Comparison of ENCODE assay signal across 11 cellular contexts in genomic region chr16:11744075-11744470, GRCh38. TPM values are rescaled to one million over a fixed set of nuclear protein-coding genes. Genes with fewer than 3 reads are reported as not detected.
DNase-seq lines count a peak whose midpoint lies in the region; ATAC-seq and TF ChIP-seq lines count a peak whose summit lies in the region.
"Had no signal": no experiment of that assay in that cellular context is flagged by ENCODE, and none has a peak within 500 bp of the region (broad histone marks: within the 10 kb centered on the region; RNA-seq: fewer than 3 reads in every experiment).

No MANE protein-coding gene starts in this region.

- no peak overlapping the region for H3K4me3 ChIP-seq in right lobe of liver
- H3K4me3 ChIP-seq in thoracic aorta = no peak overlapping the region

- H3K27me3 Mint-ChIP-seq in activated T-cell treated with anti-CD3 and anti-CD28 coated beads, Interleukin-2, amount 50 U/mL, for 24 hours = no peaks in the 10 kb centered on the region
- no peaks in the 10 kb centered on the region for H3K27me3 Mint-ChIP-seq in activated CD8-positive, alpha-beta T cell treated with anti-CD3 and anti-CD28 coated beads for 36 hours

- peaks cover 38% of the 10 kb centered on the region for H3K36me3 Mint-ChIP-seq in activated T-cell treated with anti-CD3 and anti-CD28 coated beads, Interleukin-2, amount 50 U/mL, for 24 hours (ENCODE audit: low read depth)
- H3K36me3 Mint-ChIP-seq in activated CD8-positive, alpha-beta T cell treated with anti-CD3 and anti-CD28 coated beads for 36 hours (ENCODE audit: low read depth) = peaks cover 23% of the 10 kb centered on the region

- H3K4me1 ChIP-seq in right lobe of liver (peaks cover 0 to 58% (median 21%) of the 10 kb centered on the region in 4 donors), thoracic aorta (ENCODE audit: control insufficient read depth in 1 of 2, low read depth in 2 of 2) (peaks cover 11 to 32% of the 10 kb centered on the region in 2 donors)

- H3K9me3 ChIP-seq in right lobe of liver = no peaks in the 10 kb centered on the region
- no peaks in the 10 kb centered on the region for H3K9me3 ChIP-seq in thoracic aorta
- H3K9me3 ChIP-seq: BLaER1 had no signal

- ATAC-seq in activated CD8-positive, alpha-beta T cell treated with anti-CD3 and anti-CD28 coated beads for 36 hours = no peak
- ATAC-seq in right lobe of liver (no peak), thoracic aorta (ENCODE audit: insufficient number of reproducible peaks, low FRiP score, low read depth) (no peak), GM19452 (IDR thresholded peaks at IDR 0.05; ENCODE audit: unreplicated experiment) (no peak)
- ATAC-seq: SK-N-SH treated with all-trans-retinoic acid at 6 μM for 48 hours had no signal

- DNase-seq in activated T-cell treated with anti-CD3 and anti-CD28 coated beads, Interleukin-2, amount 50 U/mL, for 24 hours = no peak
- DNase-seq in activated T-cell treated with anti-CD3 and anti-CD28 coated beads, Interleukin-2, amount 50 U/mL, for 1 hour = no peak
- DNase-seq in activated CD8-positive, alpha-beta T cell treated with anti-CD3 and anti-CD28 coated beads for 36 hours = no peak
- no peak for DNase-seq in right lobe of liver
- DNase-seq in thoracic aorta (ENCODE audit: low spot score) = no peak
- no peak for DNase-seq in UCSD-AML1 (lab: John Stamatoyannopoulos, UW; ENCODE audit: unreplicated experiment)
- DNase-seq in NCI-H1048 (lab: John Stamatoyannopoulos, UW) = no peak
- DNase-seq: activated gamma-delta T cell had no signal

- peak overlapping the region; percentile 97 for H3K27ac Mint-ChIP-seq in activated T-cell treated with anti-CD3 and anti-CD28 coated beads, Interleukin-2, amount 50 U/mL, for 24 hours
- H3K27ac Mint-ChIP-seq in activated CD8-positive, alpha-beta T cell treated with anti-CD3 and anti-CD28 coated beads for 36 hours = peak overlapping the region; percentile 95

- POLR2A ChIA-PET in activated CD8-positive, alpha-beta T cell treated with anti-CD3 and anti-CD28 coated beads for 36 hours (lab: Charles Lee) = interaction anchor here (0.6 to 5.9 kb wide), 11 partner anchors 14 to 799 kb away, joined by 3 to 48 read pairs (median 3); partner anchors contain the start of genes SNX29 and ZC3H7A

- H3K27me3 ChIP-seq in right lobe of liver = no peaks in the 10 kb centered on the region
- H3K27me3 ChIP-seq in thoracic aorta (replicated peaks; ENCODE audit: insufficient read depth) = no peaks in the 10 kb centered on the region
- H3K27me3 ChIP-seq: BLaER1 had no signal

- intact Hi-C loops in activated CD8-positive, alpha-beta T cell treated with anti-CD3 and anti-CD28 coated beads for 36 hours (cut with micrococcal nuclease) = loop anchor here (5.0 kb wide), 1 partner anchor 53 kb away; the partner anchor contains the start of gene ZC3H7A
- intact Hi-C loops in right lobe of liver (cut with DNase I) = no loop called here

- CTCF ChIA-PET in activated CD8-positive, alpha-beta T cell treated with anti-CD3 and anti-CD28 coated beads for 36 hours (lab: Charles Lee) = interaction anchor here (0.8 to 3.7 kb wide), 4 partner anchors 22 to 212 kb away, joined by 3 to 31 read pairs (median 4); partner anchors contain the start of gene ZC3H7A

- H3K27ac ChIP-seq in right lobe of liver (peak overlapping the region; percentile 95 to 99 (median 98)), thoracic aorta (peak overlapping the region; percentile 93 to 98)

- 78% methylated on average over 5 of the region's 5 CpGs for WGBS in right lobe of liver (ENCODE audit: insufficient coverage, low coverage, low lambda C conversion rate, missing lambda C conversion rate)

- no peak for TF ChIP-seq POLR2A in right lobe of liver (IDR thresholded peaks at IDR 0.05)

- H3K36me3 ChIP-seq in right lobe of liver (no peaks in the 10 kb centered on the region), thoracic aorta (peaks cover 1% of the 10 kb centered on the region)

- H3K9me3 Mint-ChIP-seq in activated T-cell treated with anti-CD3 and anti-CD28 coated beads, Interleukin-2, amount 50 U/mL, for 24 hours = no peaks in the 10 kb centered on the region
- no peaks in the 10 kb centered on the region for H3K9me3 Mint-ChIP-seq in activated CD8-positive, alpha-beta T cell treated with anti-CD3 and anti-CD28 coated beads for 36 hours

- H3K4me3 Mint-ChIP-seq in activated T-cell treated with anti-CD3 and anti-CD28 coated beads, Interleukin-2, amount 50 U/mL, for 24 hours = peak overlapping the region; percentile 92
- peak overlapping the region; percentile 88 for H3K4me3 Mint-ChIP-seq in activated CD8-positive, alpha-beta T cell treated with anti-CD3 and anti-CD28 coated beads for 36 hours

- peaks cover 37% of the 10 kb centered on the region for H3K4me1 Mint-ChIP-seq in activated T-cell treated with anti-CD3 and anti-CD28 coated beads, Interleukin-2, amount 50 U/mL, for 24 hours (ENCODE audit: low read depth)
- peaks cover 32% of the 10 kb centered on the region for H3K4me1 Mint-ChIP-seq in activated CD8-positive, alpha-beta T cell treated with anti-CD3 and anti-CD28 coated beads for 36 hours (ENCODE audit: low read depth)

- no peak for TF ChIP-seq CTCF in activated CD8-positive, alpha-beta T cell treated with anti-CD3 and anti-CD28 coated beads for 36 hours (IDR thresholded peaks at IDR 0.05)
- TF ChIP-seq CTCF in right lobe of liver (IDR thresholded peaks at IDR 0.05) (no peak), thoracic aorta (IDR thresholded peaks at IDR 0.05) (no peak)

RNA-seq across cellular contexts. Expression of gene TXNDC11, which starts 1.4 kb away (rescaled TPM):
- total RNA-seq in activated CD8-positive, alpha-beta T cell treated with anti-CD3 and anti-CD28 coated beads for 36 hours = 10 to 100 TPM; 21.7 to 24.4 TPM
- total RNA-seq in right lobe of liver = 10 to 100 TPM; 43.2 to 63.3 (median 54.0) TPM
- 10 to 100 TPM; 44.5 to 49.4 TPM for total RNA-seq in thoracic aorta

RNA-seq across cellular contexts. Expression of gene ZC3H7A, which starts 53.0 kb away (rescaled TPM):
- 10 to 100 TPM; 62.3 to 67.8 TPM for total RNA-seq in activated CD8-positive, alpha-beta T cell treated with anti-CD3 and anti-CD28 coated beads for 36 hours
- total RNA-seq in right lobe of liver (10 to 100 TPM; 22.8 to 34.0 (median 26.9) TPM), thoracic aorta (10 to 100 TPM; 47.8 to 86.1 TPM)
